In the genomic region with DNA sequence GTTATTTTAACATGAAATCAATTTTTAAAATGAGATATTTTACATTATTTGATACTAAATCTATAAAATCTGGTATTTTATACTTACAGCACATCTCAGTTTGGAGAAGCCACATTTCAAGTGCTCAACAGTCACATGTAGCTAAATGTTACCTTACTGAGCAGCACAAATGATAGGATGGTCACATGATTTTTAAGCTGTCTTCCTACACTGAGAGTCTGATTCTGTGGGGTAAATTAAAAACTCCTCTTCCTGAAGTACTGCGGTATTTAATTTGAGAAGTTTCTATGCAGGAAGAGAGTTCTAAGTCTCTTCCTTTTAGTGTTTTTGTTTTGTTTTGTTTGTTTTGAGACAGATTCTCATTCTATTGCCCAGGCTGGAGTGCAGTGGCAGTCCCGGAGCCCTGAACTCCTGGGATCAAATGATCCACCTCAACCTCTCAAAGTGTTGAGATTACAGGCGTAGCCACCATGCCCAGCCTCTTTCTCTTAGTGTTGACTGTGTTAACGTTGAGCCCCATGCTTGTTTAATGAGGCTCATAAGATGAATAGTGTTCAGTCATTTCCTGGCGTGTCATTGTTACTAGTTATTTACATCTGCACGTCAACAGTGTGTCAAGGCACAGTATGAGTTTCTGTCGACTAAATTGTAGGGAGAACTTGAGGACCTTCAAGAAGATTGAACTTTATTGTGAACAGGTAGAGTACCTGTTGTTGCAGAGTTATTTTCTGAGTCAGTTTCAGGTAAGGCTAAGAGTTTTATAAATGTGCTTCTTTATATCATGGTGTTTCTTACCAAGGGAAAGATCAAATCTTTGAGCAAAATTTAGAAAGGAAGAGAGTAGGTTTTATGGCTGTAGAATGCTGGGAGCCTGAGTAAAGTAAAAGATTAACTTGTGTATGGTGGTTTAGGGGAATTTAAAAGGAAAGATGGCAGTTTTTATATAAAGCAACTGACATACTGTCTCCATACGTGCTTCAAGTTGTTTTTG, we compare ENCODE assay signal across 8 cellular contexts. TPM values are rescaled to one million over a fixed set of nuclear protein-coding genes. Genes with fewer than 3 reads are reported as not detected.
DNase-seq lines count a peak whose midpoint lies in the region; ATAC-seq lines count a peak whose summit lies in the region.

No MANE protein-coding gene starts in this region.

- H3K36me3 Mint-ChIP-seq in natural killer cell treated with Interleukin-12 subunit alpha and Interleukin-12 subunit beta and Interleukin-15 and Interleukin-18, amount 100 ng/mL, for 72 hours: peaks cover 10% of the 10 kb centered on the region

- peak overlapping the region; percentile 90 to 93 for H3K27ac Mint-ChIP-seq in natural killer cell treated with Interleukin-12 subunit alpha and Interleukin-12 subunit beta and Interleukin-15 and Interleukin-18, amount 100 ng/mL, for 72 hours

- peak; percentile 82 for DNase-seq in ELR (ENCODE audit: low read depth)
- peak; percentile 36 for DNase-seq in NCI-H510A (lab: John Stamatoyannopoulos, UW)
- peak; percentile 40 for DNase-seq in astrocyte of the hippocampus (ENCODE audit: low read depth, low spot score)
- DNase-seq in natural killer cell treated with Interleukin-12 subunit alpha and Interleukin-12 subunit beta and Interleukin-15 and Interleukin-18, amount 100 ng/mL, for 72 hours (ENCODE audit: low spot score): no peak
- no peak for DNase-seq in 8988T
- no peak for DNase-seq in NCI-H446 treated with DMSO at 0.1 percent for 48 hours (lab: John Stamatoyannopoulos, UW)

- peak in 1 of 2 donors; percentile 34 for ATAC-seq in natural killer cell treated with Interleukin-12 subunit alpha and Interleukin-12 subunit beta and Interleukin-15 and Interleukin-18, amount 100 ng/mL, for 72 hours
- ATAC-seq in GM19397 (IDR thresholded peaks at IDR 0.05; ENCODE audit: unreplicated experiment) (no peak), HG02759 (IDR thresholded peaks at IDR 0.05; ENCODE audit: unreplicated experiment) (no peak)

- H3K9me3 Mint-ChIP-seq in natural killer cell treated with Interleukin-12 subunit alpha and Interleukin-12 subunit beta and Interleukin-15 and Interleukin-18, amount 100 ng/mL, for 72 hours: no peaks in the 10 kb centered on the region

- peaks cover 38 to 47% of the 10 kb centered on the region in 2 donors for H3K4me1 Mint-ChIP-seq in natural killer cell treated with Interleukin-12 subunit alpha and Interleukin-12 subunit beta and Interleukin-15 and Interleukin-18, amount 100 ng/mL, for 72 hours (ENCODE audit: low read depth in 2 of 2)

- H3K27me3 Mint-ChIP-seq in natural killer cell treated with Interleukin-12 subunit alpha and Interleukin-12 subunit beta and Interleukin-15 and Interleukin-18, amount 100 ng/mL, for 72 hours: no peaks in the 10 kb centered on the region

- H3K4me3 Mint-ChIP-seq in natural killer cell treated with Interleukin-12 subunit alpha and Interleukin-12 subunit beta and Interleukin-15 and Interleukin-18, amount 100 ng/mL, for 72 hours: peak overlapping the region; percentile 84

RNA-seq across cellular contexts. Expression of gene CNST, which starts 3.3 kb away (rescaled TPM):
- 10 to 100 TPM; 31.0 to 37.6 TPM for total RNA-seq in natural killer cell treated with Interleukin-12 subunit alpha and Interleukin-12 subunit beta and Interleukin-15 and Interleukin-18, amount 100 ng/mL, for 72 hours

RNA-seq across cellular contexts. Expression of gene TFB2M, which starts 3.5 kb away (rescaled TPM):
- total RNA-seq in natural killer cell treated with Interleukin-12 subunit alpha and Interleukin-12 subunit beta and Interleukin-15 and Interleukin-18, amount 100 ng/mL, for 72 hours: 10 to 100 TPM; 15.7 to 20.3 TPM

Comparison
In these comparisons a context has a peak if more than half of its experiments do, and no peak if none do; other contexts are left out.
1. DNase-seq: peak in ELR (single experiment), NCI-H510A (single experiment) and astrocyte of the hippocampus (single experiment); none in natural killer cell treated with Interleukin-12 subunit alpha and Interleukin-12 subunit beta and Interleukin-15 and Interleukin-18, amount 100 ng/mL, for 72 hours (single experiment), 8988T (single experiment) and NCI-H446 treated with DMSO at 0.1 percent for 48 hours (single experiment).